In the genomic region with DNA sequence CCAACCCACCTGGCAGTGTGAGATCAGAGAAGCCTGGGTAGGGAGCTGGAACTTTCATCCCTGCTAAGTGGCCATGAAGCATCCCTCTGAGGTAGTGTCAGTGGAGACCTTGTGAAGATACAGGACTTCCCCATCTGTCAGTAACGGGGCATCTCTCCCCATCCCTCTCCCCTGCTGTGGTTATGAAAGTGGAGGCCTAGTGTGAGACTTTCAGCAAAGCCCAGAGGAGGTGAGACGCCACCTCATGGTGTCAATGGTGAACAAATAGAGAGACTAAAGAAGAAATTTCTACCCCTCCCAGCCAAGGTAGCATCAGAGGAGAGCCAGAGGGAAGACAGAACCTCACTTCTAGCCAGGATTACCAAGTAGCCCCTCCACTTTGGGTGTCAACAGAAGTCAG, we compare ENCODE assay signal across 13 cellular contexts.
A peak's percentile ranks its signal among the peaks of the same experiment; 100 is the strongest.
DNase-seq lines count a peak whose midpoint lies in the region; ATAC-seq and TF ChIP-seq lines count a peak whose summit lies in the region.
"Had no signal": no experiment of that assay in that cellular context is flagged by ENCODE, and none has a peak within 500 bp of the region (broad histone marks: within the 10 kb centered on the region; RNA-seq: fewer than 3 reads in every experiment).

No MANE protein-coding gene starts in this region.

- ATAC-seq in GM19452 (IDR thresholded peaks at IDR 0.05; ENCODE audit: unreplicated experiment) (peak; percentile 59), HG02943 (IDR thresholded peaks at IDR 0.05; ENCODE audit: low read depth, unreplicated experiment) (peak; percentile 65), HG02981 (IDR thresholded peaks at IDR 0.05; ENCODE audit: unreplicated experiment) (no peak)
- ATAC-seq in activated CD4-positive, CD25-positive, alpha-beta regulatory T cell treated with anti-CD3 and anti-CD28 coated beads, Interleukin-2, amount 50 U/mL, for 24 hours, result no peak
- ATAC-seq: pancreas had no signal

- no peak overlapping the region for H3K27ac ChIP-seq in OCI-LY3 (ENCODE audit: low read length)
- H3K27ac ChIP-seq: adrenal gland, pancreas, RWPE1 had no signal

- H3K79me2 ChIP-seq in OCI-LY3 (ENCODE audit: low read length), result no peaks in the 10 kb centered on the region

- H3K4me3 ChIP-seq in OCI-LY3 (ENCODE audit: low read length), result no peak overlapping the region
- H3K4me3 ChIP-seq: adrenal gland, pancreas had no signal

- H3K4me2 ChIP-seq in OCI-LY3 (ENCODE audit: low read length), result no peak overlapping the region

- no peak overlapping the region for H3K9ac ChIP-seq in OCI-LY3 (ENCODE audit: low read length)

- peak; percentile 20 for DNase-seq in GM13976 (ENCODE audit: low spot score)
- no peak for DNase-seq in SKM-1 (lab: John Stamatoyannopoulos, UW; ENCODE audit: unreplicated experiment)
- DNase-seq in NCI-H2227 treated with DMSO at 0.1 percent for 48 hours (lab: John Stamatoyannopoulos, UW), result no peak
- DNase-seq: adrenal gland; Karpas-422; pancreas; stimulated activated CD4-positive, alpha-beta T cell treated with anti-CD3 and anti-CD28 coated beads, Interleukin-1b, Interleukin-23, amount 100 ng/mL, for 48 hours had no signal

- H3K4me1 ChIP-seq in OCI-LY3 (ENCODE audit: low read length), result no peaks in the 10 kb centered on the region
- H3K4me1 ChIP-seq: adrenal gland, pancreas had no signal

- no peaks in the 10 kb centered on the region for H3K27me3 ChIP-seq in OCI-LY3 (ENCODE audit: low read depth, low read length)
- H3K27me3 ChIP-seq: adrenal gland, pancreas had no signal

- TF ChIP-seq CTCF in GM13976 (IDR thresholded peaks at IDR 0.05; ENCODE audit: borderline replicate concordance, control extremely low read depth, extremely low read depth, insufficient read depth, missing control alignments) (no peak), OCI-LY3 (IDR thresholded peaks at IDR 0.05; ENCODE audit: low read depth, low read length) (peak; percentile 17; the same call in 1 of the 2 replicates)

- H2AFZ ChIP-seq in OCI-LY3 (ENCODE audit: low read depth, low read length), result no peak overlapping the region

- in situ Hi-C loops in GM13976 (cut with MboI; ENCODE audit: low sequenced_read_pairs, unreplicated experiment), result loop anchor here (10.0 kb wide), 1 partner anchor 268 kb away; no protein-coding TSS in a partner anchor

- no peaks in the 10 kb centered on the region for H3K9me3 ChIP-seq in OCI-LY3 (ENCODE audit: insufficient read depth, low read length)
- H3K9me3 ChIP-seq: adrenal gland, pancreas had no signal

- no peaks in the 10 kb centered on the region for H4K20me1 ChIP-seq in OCI-LY3 (ENCODE audit: insufficient read depth, low read length)

- no peaks in the 10 kb centered on the region for H3K36me3 ChIP-seq in OCI-LY3 (replicated peaks; ENCODE audit: low read depth, low read length)
- H3K36me3 ChIP-seq: adrenal gland, pancreas had no signal

Comparison
In these comparisons a context has a peak if more than half of its experiments do, and no peak if none do; other contexts are left out.
1. ATAC-seq: peak in GM19452 (single experiment) and HG02943 (single experiment); none in activated CD4-positive, CD25-positive, alpha-beta regulatory T cell treated with anti-CD3 and anti-CD28 coated beads, Interleukin-2, amount 50 U/mL, for 24 hours (0 of 2) and HG02981 (single experiment).